20 cellular contexts compared by ENCODE assay signal in the genomic region with DNA sequence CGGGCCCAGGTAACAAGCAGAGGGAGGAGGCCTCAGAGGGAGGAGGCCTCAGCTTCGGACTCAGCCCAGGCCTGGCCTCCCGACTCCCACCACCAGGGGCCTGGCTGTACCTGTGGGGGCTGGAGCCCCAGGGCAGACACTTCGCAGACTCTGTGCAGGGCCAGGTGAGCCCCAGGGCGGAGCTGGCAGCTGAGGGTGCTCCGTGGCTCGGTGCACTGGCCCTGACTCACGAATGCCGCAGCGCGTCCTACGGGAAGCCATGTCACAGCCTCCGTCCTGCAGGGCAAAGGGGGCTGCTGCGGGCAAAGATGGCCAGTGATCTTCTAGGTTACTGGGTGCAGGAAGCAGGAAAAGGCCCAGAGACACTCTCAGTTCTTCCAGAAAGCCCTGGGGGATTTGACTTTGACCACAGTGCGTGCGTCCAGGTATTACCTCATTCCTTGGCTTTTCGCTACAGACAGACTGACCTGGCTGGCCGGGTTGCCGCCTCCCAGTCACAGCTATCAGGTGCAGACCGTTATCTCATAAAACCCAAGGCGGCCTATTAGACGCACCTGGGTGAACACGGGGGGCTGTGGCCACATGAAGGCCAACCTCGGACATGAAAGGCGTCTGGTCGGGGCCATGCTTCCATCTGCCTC.
DNase-seq lines count a peak whose midpoint lies in the region; ATAC-seq and TF ChIP-seq lines count a peak whose summit lies in the region.
"Had no signal": no experiment of that assay in that cellular context is flagged by ENCODE, and none has a peak within 500 bp of the region (broad histone marks: within the 10 kb centered on the region; RNA-seq: fewer than 3 reads in every experiment).

No MANE protein-coding gene starts in this region.

- H3K27me3 ChIP-seq in right atrium auricular region, result no peaks in the 10 kb centered on the region
- H3K27me3 ChIP-seq in aorta (ENCODE audit: control insufficient read depth in 1 of 2, insufficient read depth in 2 of 2, low read length in 1 of 2), result no peaks in the 10 kb centered on the region
- H3K27me3 ChIP-seq: colonic mucosa had no signal

- no peak overlapping the region for H3K27ac ChIP-seq in right atrium auricular region
- H3K27ac ChIP-seq in epithelial cell of prostate, result peak overlapping the region; percentile 91
- H3K27ac ChIP-seq in aorta (ENCODE audit: low read depth in 1 of 2, low read length in 2 of 2), result no peak overlapping the region
- H3K27ac ChIP-seq: colonic mucosa, esophagus muscularis mucosa had no signal

- H3K4me3 Mint-ChIP-seq in mesothelial cell of epicardium, result no peak overlapping the region
- H3K4me3 Mint-ChIP-seq: activated T-cell treated with anti-CD3 and anti-CD28 coated beads, Interleukin-2, amount 50 U/mL, for 24 hours; stimulated activated naive CD8-positive, alpha-beta T cell treated with anti-CD3 and anti-CD28 coated beads, Interleukin-15, Interleukin-2, amounts not matched to agents 100 ng/mL and 50 ng/mL, for 24 hours had no signal

- H3K9me3 Mint-ChIP-seq in mesothelial cell of epicardium, result no peaks in the 10 kb centered on the region
- H3K9me3 Mint-ChIP-seq: activated T-cell treated with anti-CD3 and anti-CD28 coated beads, Interleukin-2, amount 50 U/mL, for 24 hours; stimulated activated naive CD8-positive, alpha-beta T cell treated with anti-CD3 and anti-CD28 coated beads, Interleukin-15, Interleukin-2, amounts not matched to agents 100 ng/mL and 50 ng/mL, for 24 hours had no signal

- peaks cover 62% of the 10 kb centered on the region for H3K4me1 Mint-ChIP-seq in mesothelial cell of epicardium

- H3K4me3 ChIP-seq in right atrium auricular region (no peak overlapping the region), aorta (ENCODE audit: low read length in 2 of 2) (no peak overlapping the region)
- H3K4me3 ChIP-seq: colonic mucosa, esophagus muscularis mucosa had no signal

- 90% methylated on average over 26 of the region's 26 CpGs for WGBS in aorta, 2 donors

- no peak for TF ChIP-seq CTCF in right atrium auricular region (IDR thresholded peaks at IDR 0.05)
- TF ChIP-seq CTCF in mesothelial cell of epicardium (IDR thresholded peaks at IDR 0.05; ENCODE audit: unreplicated experiment), result peak; percentile 60

- intact Hi-C loops in Right ventricle myocardium superior (cut with DNase I) (no loop called here), aorta (cut with DNase I) (no loop called here)

- DNase-seq in Right ventricle myocardium superior, result peak; percentile 24
- DNase-seq in right atrium auricular region (ENCODE audit: low spot score), result no peak
- no peak for DNase-seq in epithelial cell of prostate (ENCODE audit: low read depth, low spot score)
- no peak for DNase-seq in mesothelial cell of epicardium (ENCODE audit: low spot score in 2 of 2, unreplicated experiment in 2 of 2)
- DNase-seq in aorta, result peak; percentile 26 to 66
- no peak for DNase-seq in putamen (ENCODE audit: low spot score)
- no peak for DNase-seq in NCI-H1417 (lab: John Stamatoyannopoulos, UW)
- DNase-seq: activated CD4-positive, alpha-beta T cell treated with anti-CD3 and anti-CD28 coated beads for 4 hours; activated T-cell treated with anti-CD3 and anti-CD28 coated beads, Interleukin-2, amount 50 U/mL, for 24 hours; amniotic stem cell; KG1; NCI-H1417 treated with DMSO at 0.1 percent for 48 hours; NCI-H446; OCI-M1; T-helper 1 cell had no signal

- H3K27ac Mint-ChIP-seq in mesothelial cell of epicardium, result peak overlapping the region; percentile 21
- H3K27ac Mint-ChIP-seq: activated T-cell treated with anti-CD3 and anti-CD28 coated beads, Interleukin-2, amount 50 U/mL, for 24 hours; stimulated activated naive CD8-positive, alpha-beta T cell treated with anti-CD3 and anti-CD28 coated beads, Interleukin-15, Interleukin-2, amounts not matched to agents 100 ng/mL and 50 ng/mL, for 24 hours had no signal

- no peaks in the 10 kb centered on the region for H3K36me3 Mint-ChIP-seq in mesothelial cell of epicardium

- no peak for ATAC-seq in Right ventricle myocardium superior (ENCODE audit: poor library complexity)
- no peak for ATAC-seq in aorta (ENCODE audit: low FRiP score)
- no peak for ATAC-seq in GM21737 (IDR thresholded peaks at IDR 0.05; ENCODE audit: unreplicated experiment)
- ATAC-seq: HCT116 had no signal

- H3K36me3 ChIP-seq in right atrium auricular region, result no peaks in the 10 kb centered on the region
- no peaks in the 10 kb centered on the region for H3K36me3 ChIP-seq in aorta (ENCODE audit: control insufficient read depth in 1 of 2, insufficient read depth in 2 of 2, low read length in 1 of 2)
- H3K36me3 ChIP-seq: colonic mucosa, esophagus muscularis mucosa had no signal

- H3K9me3 ChIP-seq in right atrium auricular region (no peaks in the 10 kb centered on the region), aorta (ENCODE audit: control insufficient read depth, low read length) (no peaks in the 10 kb centered on the region)
- H3K9me3 ChIP-seq: colonic mucosa, esophagus muscularis mucosa had no signal

- no peaks in the 10 kb centered on the region for H3K27me3 Mint-ChIP-seq in mesothelial cell of epicardium (ENCODE audit: low read depth)
- H3K27me3 Mint-ChIP-seq: activated T-cell treated with anti-CD3 and anti-CD28 coated beads, Interleukin-2, amount 50 U/mL, for 24 hours had no signal

- no peaks in the 10 kb centered on the region for H3K4me1 ChIP-seq in right atrium auricular region
- H3K4me1 ChIP-seq in aorta (ENCODE audit: control insufficient read depth in 1 of 2, insufficient read depth in 2 of 2, low read length in 2 of 2), result no peaks in the 10 kb centered on the region

Comparison
In these comparisons a context has a peak if more than half of its experiments do, and no peak if none do; other contexts are left out.
1. DNase-seq: peak in Right ventricle myocardium superior (single experiment) and aorta (2 of 2); none in right atrium auricular region (single experiment), epithelial cell of prostate (single experiment), mesothelial cell of epicardium (0 of 2), putamen (single experiment) and NCI-H1417 (0 of 3).